Comparison of ENCODE assay signal across 9 cellular contexts in genomic region chr19:21569497-21569870, GRCh38.
DNase-seq lines count a peak whose midpoint lies in the region; ATAC-seq and TF ChIP-seq lines count a peak whose summit lies in the region.
"Had no signal": no experiment of that assay in that cellular context is flagged by ENCODE, and none has a peak within 500 bp of the region (broad histone marks: within the 10 kb centered on the region; RNA-seq: fewer than 3 reads in every experiment).

No MANE protein-coding gene starts in this region.

- H3K36me3 ChIP-seq in heart right ventricle (no peaks in the 10 kb centered on the region), endodermal cell (ENCODE audit: control insufficient read depth, insufficient read depth, low read length) (no peaks in the 10 kb centered on the region)
- H3K36me3 ChIP-seq: cardiac muscle cell had no signal

- H3K4me3 ChIP-seq in heart right ventricle: peak overlapping the region in 8 of 10 donors; percentile 33 to 88 (median 53)
- no peak overlapping the region for H3K4me3 ChIP-seq in endodermal cell (ENCODE audit: low read length)
- H3K4me3 ChIP-seq: cardiac muscle cell had no signal

- TF ChIP-seq CTCF in heart right ventricle (IDR thresholded peaks at IDR 0.05) (no peak), endodermal cell (conservative IDR thresholded peaks at IDR 0.05) (no peak)

- peaks cover 17% of the 10 kb centered on the region for H3K36me3 Mint-ChIP-seq in activated CD4-positive, alpha-beta memory T cell treated with anti-CD3 and anti-CD28 coated beads for 36 hours
- H3K36me3 Mint-ChIP-seq in endodermal cell (ENCODE audit: low read depth): peaks cover 3% of the 10 kb centered on the region

- 43 to 80% methylated on average over 16 of the region's 16 CpGs for WGBS in heart right ventricle, 2 donors
- WGBS in endodermal cell (ENCODE audit: insufficient coverage in 1 of 2, insufficient read length in 1 of 2), 2 experiments: 89 to 95% methylated on average over 12 to 16 of the region's 16 CpGs

- H3K4me3 Mint-ChIP-seq in activated CD4-positive, alpha-beta memory T cell treated with anti-CD3 and anti-CD28 coated beads for 36 hours: peak overlapping the region; percentile 94
- no peak overlapping the region for H3K4me3 Mint-ChIP-seq in endodermal cell

- ATAC-seq in HG02642 (IDR thresholded peaks at IDR 0.05; ENCODE audit: poor library complexity, unreplicated experiment): peak; percentile 27
- ATAC-seq in heart right ventricle: peak; percentile 23 to 82 (median 68)
- ATAC-seq in HG03025 (IDR thresholded peaks at IDR 0.05; ENCODE audit: low FRiP score, unreplicated experiment): no peak

- H3K4me1 ChIP-seq in heart right ventricle (peaks cover 0 to 35% (median 0%) of the 10 kb centered on the region in 9 donors), endodermal cell (ENCODE audit: control insufficient read depth, insufficient read depth, low read length) (no peaks in the 10 kb centered on the region)

- H3K9ac ChIP-seq in endodermal cell (ENCODE audit: extremely low read depth, low read length, poor library complexity, severe bottlenecking): no peak overlapping the region

- H3K4me1 Mint-ChIP-seq in activated CD4-positive, alpha-beta memory T cell treated with anti-CD3 and anti-CD28 coated beads for 36 hours (ENCODE audit: low read depth): peaks cover 23% of the 10 kb centered on the region
- no peaks in the 10 kb centered on the region for H3K4me1 Mint-ChIP-seq in endodermal cell

- DNase-seq in activated CD4-positive, alpha-beta memory T cell treated with anti-CD3 and anti-CD28 coated beads for 36 hours: peak; percentile 78
- DNase-seq in heart right ventricle (peak in 1 of 2 donors; percentile 74), endodermal cell (no peak), NCI-H2081 (lab: John Stamatoyannopoulos, UW) (no peak), NCI-H82 (lab: John Stamatoyannopoulos, UW) (no peak)
- peak in 2 of 3 experiments; percentile 31 to 63 for DNase-seq in stimulated activated CD4-positive, alpha-beta T cell treated with anti-CD3 and anti-CD28 coated beads, TNF-alpha, amount 100 ng/mL, for 24 hours (ENCODE audit: low read depth in 3 of 3)

- H3K27ac ChIP-seq in heart right ventricle (peak overlapping the region in 6 of 10 donors; percentile 58 to 89 (median 77)), endodermal cell (ENCODE audit: low read depth, low read length) (no peak overlapping the region)
- H3K27ac ChIP-seq: cardiac muscle cell had no signal

- intact Hi-C loops in activated CD4-positive, alpha-beta memory T cell treated with anti-CD3 and anti-CD28 coated beads for 36 hours (cut with micrococcal nuclease): loop anchor here (2.0 to 10.0 kb wide), 5 partner anchors 65 to 1402 kb away; partner anchors contain the start of genes ZNF100, ZNF429, ZNF43 and ZNF486
- intact Hi-C loops in heart right ventricle (cut with DNase I): loop anchor here in 1 of 10 donors (10.0 kb wide), 1 partner anchor 65 kb away; the partner anchor contains the start of gene ZNF429

- peaks cover 11% of the 10 kb centered on the region for H3K9me3 Mint-ChIP-seq in activated CD4-positive, alpha-beta memory T cell treated with anti-CD3 and anti-CD28 coated beads for 36 hours
- H3K9me3 Mint-ChIP-seq in endodermal cell: peaks cover 78% of the 10 kb centered on the region

- H3K9me3 ChIP-seq in heart right ventricle (peaks cover 0 to 50% (median 0%) of the 10 kb centered on the region in 11 donors), endodermal cell (ENCODE audit: control insufficient read depth, low read length) (peaks cover 76% of the 10 kb centered on the region)

- H3K27me3 ChIP-seq in heart right ventricle (no peaks in the 10 kb centered on the region), endodermal cell (ENCODE audit: control insufficient read depth, insufficient read depth, low read length, poor library complexity, severe bottlenecking) (no peaks in the 10 kb centered on the region)
- H3K27me3 ChIP-seq: cardiac muscle cell had no signal

- POLR2A ChIA-PET in activated CD4-positive, alpha-beta memory T cell treated with anti-CD3 and anti-CD28 coated beads for 36 hours (lab: Charles Lee): interaction anchor here (0.7 to 1.7 kb wide), 3 partner anchors 10 to 198 kb away, joined by 3 to 10 read pairs (median 3); partner anchors contain the start of genes ZNF100 and ZNF429

- CTCF ChIA-PET in activated CD4-positive, alpha-beta memory T cell treated with anti-CD3 and anti-CD28 coated beads for 36 hours (lab: Charles Lee): interaction anchor here (1.2 to 1.7 kb wide), 2 partner anchors 64 to 86 kb away, joined by 6 to 9 read pairs; partner anchors contain the start of gene ZNF429

- no peaks in the 10 kb centered on the region for H3K27me3 Mint-ChIP-seq in activated CD4-positive, alpha-beta memory T cell treated with anti-CD3 and anti-CD28 coated beads for 36 hours
- H3K27me3 Mint-ChIP-seq in endodermal cell (ENCODE audit: insufficient read depth): no peaks in the 10 kb centered on the region

- H3K27ac Mint-ChIP-seq in activated CD4-positive, alpha-beta memory T cell treated with anti-CD3 and anti-CD28 coated beads for 36 hours: peak overlapping the region; percentile 91
- no peak overlapping the region for H3K27ac Mint-ChIP-seq in endodermal cell

Comparison
In these comparisons a context has a peak if more than half of its experiments do, and no peak if none do; other contexts are left out.
1. DNase-seq: peak in activated CD4-positive, alpha-beta memory T cell treated with anti-CD3 and anti-CD28 coated beads for 36 hours (single experiment) and stimulated activated CD4-positive, alpha-beta T cell treated with anti-CD3 and anti-CD28 coated beads, TNF-alpha, amount 100 ng/mL, for 24 hours (2 of 3); none in endodermal cell (single experiment), NCI-H2081 (0 of 2) and NCI-H82 (single experiment).